8 cellular contexts compared by ENCODE assay signal in the genomic region with DNA sequence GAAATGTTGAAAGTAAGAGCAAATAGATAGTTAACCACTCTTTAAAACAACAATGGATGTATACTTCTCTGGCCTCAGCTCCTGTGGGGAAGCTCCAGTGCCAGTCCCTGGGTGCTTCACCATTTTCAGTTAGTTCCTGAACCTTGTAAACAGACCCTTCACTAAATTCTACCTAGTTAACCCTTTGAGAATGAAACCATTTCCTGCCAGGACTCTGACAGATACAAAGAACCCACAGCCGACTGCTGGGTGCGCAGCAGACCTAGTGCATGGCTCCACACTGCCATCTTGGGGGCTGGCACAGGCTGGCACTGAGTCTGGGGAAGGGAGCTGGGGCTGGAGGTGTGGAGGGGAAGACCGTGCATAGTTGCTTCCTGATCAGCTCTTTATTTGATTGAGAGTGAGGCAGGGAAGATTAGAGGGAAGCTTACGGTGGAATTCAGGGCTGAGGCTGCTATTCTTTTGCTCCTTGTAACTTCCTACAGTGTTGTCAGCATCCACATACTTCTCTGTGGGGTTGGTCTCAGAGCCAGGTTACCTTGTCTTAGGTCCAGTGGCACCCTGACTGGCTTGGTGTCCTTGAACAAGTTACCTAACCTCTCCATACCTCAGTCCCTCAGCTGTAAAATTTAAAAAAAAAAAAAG.
A peak's percentile ranks its signal among the peaks of the same experiment; 100 is the strongest.
DNase-seq lines count a peak whose midpoint lies in the region; ATAC-seq, FAIRE-seq and TF ChIP-seq lines count a peak whose summit lies in the region.
"Not testable (repeated sequence)": the region's sequence is repeated elsewhere in the genome, so short reads cannot be mapped to it uniquely, and the experiment has no call there.

No MANE protein-coding gene starts in this region.

- 46% methylated on average over 2 of the region's 4 CpGs; no CpG with 5 or more reads in 1 of the 2 experiments for WGBS in H1 (ENCODE audit: extremely low coverage in 1 of 2, insufficient coverage in 1 of 2, insufficient read length in 1 of 2, insufficient replicate concordance in 2 of 2, low coverage in 1 of 2, low lambda C conversion rate in 2 of 2, missing lambda C conversion rate in 1 of 2), 2 experiments
- WGBS in liver: 4% methylated on average over 4 of the region's 4 CpGs
- WGBS in psoas muscle, 3 donors: 7 to 12% (median 11%) methylated on average over 3 to 4 of the region's 4 CpGs

- H3K4me1 Mint-ChIP-seq in activated CD4-positive, alpha-beta memory T cell treated with anti-CD3 and anti-CD28 coated beads for 36 hours (ENCODE audit: low read depth); activated naive CD4-positive, alpha-beta T cell treated with anti-CD3 and anti-CD28 coated beads, Interleukin-2, amount 10 ng/mL, durations not matched to agents 7 days and 5 days; type B pancreatic cell (ENCODE audit: unreplicated experiment): not testable (repeated sequence)

- H3K14ac ChIP-seq in H1 (ENCODE audit: insufficient read length): not testable (repeated sequence)

- not testable (repeated sequence) for H3K4me2 ChIP-seq in DND-41 (ENCODE audit: insufficient read depth, low read length); OCI-LY1 (ENCODE audit: low read length); H1 (ENCODE audit: insufficient read depth in 1 of 2, low read depth in 2 of 2, low read length in 2 of 2)

- not testable (repeated sequence) for H3K36me3 ChIP-seq in DND-41 (ENCODE audit: insufficient read depth, low read length); OCI-LY1 (ENCODE audit: insufficient read depth, low read length); H1 (ENCODE audit: control insufficient read depth in 2 of 4, insufficient read depth in 4 of 4, low read length in 3 of 4); liver (ENCODE audit: control insufficient read depth in 4 of 4, insufficient read depth in 3 of 4, low read depth in 1 of 4, low read length in 3 of 4); psoas muscle (ENCODE audit: insufficient read depth in 1 of 2, low read depth in 1 of 2)

- not testable (repeated sequence) for H4K91ac ChIP-seq in H1 (replicated peaks; ENCODE audit: insufficient read length, low read length)

- intact Hi-C loops in activated CD4-positive, alpha-beta memory T cell treated with anti-CD3 and anti-CD28 coated beads for 36 hours (cut with micrococcal nuclease): not testable (repeated sequence)
- intact Hi-C loops in psoas muscle (cut with DNase I): loop anchor here in 1 of 2 donors (10.0 kb wide), 1 partner anchor 93 kb away; no protein-coding TSS in a partner anchor

- not testable (repeated sequence) for H2BK20ac ChIP-seq in H1 (ENCODE audit: low read length)

- TF ChIP-seq POLR2A in H1 (IDR thresholded peaks at IDR 0.05; ENCODE audit: control extremely low read depth in 1 of 2, low read depth in 2 of 2, low read length in 2 of 2): not testable (repeated sequence)

- H3K9ac ChIP-seq in DND-41 (ENCODE audit: low read depth, low read length); OCI-LY1 (ENCODE audit: low read length); H1 (replicated peaks in 1 of 4; ENCODE audit: extremely low read depth in 1 of 4, low read depth in 3 of 4, low read length in 3 of 4); liver (ENCODE audit: low read depth in 1 of 2, low read length in 2 of 2): not testable (repeated sequence)

- H3K27me3 ChIP-seq in DND-41 (ENCODE audit: insufficient read depth, low read length, poor library complexity); OCI-LY1 (ENCODE audit: insufficient read depth, low read length); H1 (replicated peaks in 1 of 4; ENCODE audit: control insufficient read depth in 3 of 4, extremely low read depth in 1 of 4, insufficient read depth in 3 of 4, low read length in 3 of 4); liver (ENCODE audit: control insufficient read depth in 4 of 4, insufficient read depth in 4 of 4, low read length in 3 of 4); psoas muscle (ENCODE audit: insufficient read depth in 3 of 3, low read length in 2 of 3): not testable (repeated sequence)

- H3K79me1 ChIP-seq in H1 (ENCODE audit: low read depth, low read length): not testable (repeated sequence)

- not testable (repeated sequence) for H2AFZ ChIP-seq in DND-41 (ENCODE audit: low read depth, low read length); OCI-LY1 (ENCODE audit: low read length); H1 (ENCODE audit: low read length)

- not testable (repeated sequence) for H2BK120ac ChIP-seq in H1 (replicated peaks; ENCODE audit: low read depth, low read length)

- not testable (repeated sequence) for H3F3A ChIP-seq in OCI-LY1 (ENCODE audit: insufficient read depth, low read length)

- CTCF ChIA-PET in activated CD4-positive, alpha-beta memory T cell treated with anti-CD3 and anti-CD28 coated beads for 36 hours (lab: Charles Lee): interaction anchor here (1.1 to 2.1 kb wide), 3 partner anchors 97 to 210 kb away, joined by 3 to 9 read pairs (median 5); no protein-coding TSS in a partner anchor
- CTCF ChIA-PET in activated naive CD4-positive, alpha-beta T cell treated with anti-CD3 and anti-CD28 coated beads, Interleukin-2, amount 10 ng/mL, durations not matched to agents 7 days and 5 days (lab: Charles Lee): not testable (repeated sequence)
- CTCF ChIA-PET in H1 (lab: Charles Lee; ENCODE audit: partially characterized antibody): interaction anchor here (1.2 to 1.8 kb wide), 2 partner anchors 70 to 97 kb away, joined by 3 to 4 read pairs; no protein-coding TSS in a partner anchor

- not testable (repeated sequence) for FAIRE-seq in H1 (lab: Jason Lieb, UNC)

- H3K79me2 ChIP-seq in DND-41 (ENCODE audit: insufficient read depth, low read length); OCI-LY1 (ENCODE audit: insufficient read depth, low read length); H1 (ENCODE audit: control insufficient read depth in 1 of 2, insufficient read depth in 2 of 2, low read length in 2 of 2): not testable (repeated sequence)

- H3K27me3 Mint-ChIP-seq in activated CD4-positive, alpha-beta memory T cell treated with anti-CD3 and anti-CD28 coated beads for 36 hours; activated naive CD4-positive, alpha-beta T cell treated with anti-CD3 and anti-CD28 coated beads, Interleukin-2, amount 10 ng/mL, durations not matched to agents 7 days and 5 days; type B pancreatic cell: not testable (repeated sequence)

- H3K4me3 Mint-ChIP-seq in activated CD4-positive, alpha-beta memory T cell treated with anti-CD3 and anti-CD28 coated beads for 36 hours; activated naive CD4-positive, alpha-beta T cell treated with anti-CD3 and anti-CD28 coated beads, Interleukin-2, amount 10 ng/mL, durations not matched to agents 7 days and 5 days; type B pancreatic cell: not testable (repeated sequence)

- not testable (repeated sequence) for H3K9me3 Mint-ChIP-seq in activated CD4-positive, alpha-beta memory T cell treated with anti-CD3 and anti-CD28 coated beads for 36 hours; activated naive CD4-positive, alpha-beta T cell treated with anti-CD3 and anti-CD28 coated beads, Interleukin-2, amount 10 ng/mL, durations not matched to agents 7 days and 5 days; type B pancreatic cell

- not testable (repeated sequence) for TF ChIP-seq EP300 in H1 (IDR thresholded peaks at IDR 0.05; ENCODE audit: borderline replicate concordance in 1 of 2, low read depth in 2 of 2, low read length in 2 of 2)

- not testable (repeated sequence) for H2BK15ac ChIP-seq in H1 (ENCODE audit: low read length)

- H3K18ac ChIP-seq in H1 (ENCODE audit: extremely low read depth, low read length): not testable (repeated sequence)

- not testable (repeated sequence) for H3K23me2 ChIP-seq in H1 (ENCODE audit: low read depth, low read length)

- not testable (repeated sequence) for H3K4me1 ChIP-seq in DND-41 (ENCODE audit: insufficient read depth, low read length); OCI-LY1 (ENCODE audit: insufficient read depth, low read length, severe bottlenecking); H1 (replicated peaks in 1 of 4; ENCODE audit: control insufficient read depth in 3 of 4, insufficient read depth in 4 of 4, low read length in 3 of 4); liver (ENCODE audit: control insufficient read depth in 4 of 4, insufficient read depth in 4 of 4, low read length in 3 of 4); psoas muscle

- DNase-seq in DND-41: peak; percentile 56
- DNase-seq in activated CD4-positive, alpha-beta memory T cell treated with anti-CD3 and anti-CD28 coated beads for 36 hours: peak; percentile 51
- DNase-seq in activated naive CD4-positive, alpha-beta T cell treated with anti-CD3 and anti-CD28 coated beads, Interleukin-2, amount 10 ng/mL, durations not matched to agents 7 days and 5 days: peak; percentile 37
- not testable (repeated sequence) for DNase-seq in H1 (ENCODE audit: low read depth in 1 of 2, low spot score in 2 of 2); psoas muscle; type B pancreatic cell (ENCODE audit: extremely low spot score, unreplicated experiment)

- not testable (repeated sequence) for H4K5ac ChIP-seq in H1 (ENCODE audit: insufficient read length, low read depth, low read length)

- TF ChIP-seq CTCF in DND-41 (IDR thresholded peaks at IDR 0.05; ENCODE audit: borderline replicate concordance, extremely low read depth, low read length, poor library complexity, severe bottlenecking) (peak; percentile 46), OCI-LY1 (IDR thresholded peaks at IDR 0.05; ENCODE audit: low read length) (0 out of 2 replicates have a peak, but pooled peaks have one; percentile 17), H1 (IDR thresholded peaks at IDR 0.05; ENCODE audit: control extremely low read depth in 1 of 3, insufficient read depth in 1 of 3, low read depth in 1 of 3, low read length in 3 of 3) (peak in 1 of 3 experiments; percentile 25; a peak in 1 of 4 replicates), psoas muscle (IDR thresholded peaks at IDR 0.05) (peak; percentile 40), type B pancreatic cell (conservative IDR thresholded peaks at IDR 0.05) (peak; percentile 20)
- TF ChIP-seq CTCF in liver (IDR thresholded peaks at IDR 0.05; ENCODE audit: low read depth, low read length, missing input control): not testable (repeated sequence)

- POLR2A ChIA-PET in activated CD4-positive, alpha-beta memory T cell treated with anti-CD3 and anti-CD28 coated beads for 36 hours (lab: Charles Lee): interaction anchor here (1.1 kb wide), 1 partner anchor 62 kb away, joined by 3 read pairs; no protein-coding TSS in a partner anchor
- POLR2A ChIA-PET in H1 (lab: Charles Lee; ENCODE audit: partially characterized antibody): not testable (repeated sequence)

- not testable (repeated sequence) for H4K8ac ChIP-seq in H1 (ENCODE audit: extremely low read depth, insufficient read depth, low read length)

- H3K23ac ChIP-seq in H1 (ENCODE audit: insufficient read length): not testable (repeated sequence)

- not testable (repeated sequence) for ATAC-seq in DND-41 (ENCODE audit: insufficient read depth, low read depth); psoas muscle

- peak; percentile 23 to 26; a peak in 2 of 4 replicates for TF ChIP-seq RAD21 in H1 (IDR thresholded peaks at IDR 0.05 in 1 of 2, conservative IDR thresholded peaks at IDR 0.05 in 1 of 2; ENCODE audit: low read depth in 2 of 2, low read length in 2 of 2)
- TF ChIP-seq RAD21 in liver (IDR thresholded peaks at IDR 0.05): peak; percentile 61 to 69

- H3K4ac ChIP-seq in H1 (replicated peaks; ENCODE audit: insufficient read length, low read depth, low read length): not testable (repeated sequence)

- H3K27ac Mint-ChIP-seq in activated CD4-positive, alpha-beta memory T cell treated with anti-CD3 and anti-CD28 coated beads for 36 hours; activated naive CD4-positive, alpha-beta T cell treated with anti-CD3 and anti-CD28 coated beads, Interleukin-2, amount 10 ng/mL, durations not matched to agents 7 days and 5 days; type B pancreatic cell: not testable (repeated sequence)

- not testable (repeated sequence) for H3K9me2 ChIP-seq in OCI-LY1 (ENCODE audit: low read depth, low read length)

- H2BK5ac ChIP-seq in H1 (ENCODE audit: low read depth, low read length): not testable (repeated sequence)

- not testable (repeated sequence) for H3K4me3 ChIP-seq in DND-41 (ENCODE audit: low read depth in 1 of 2, low read length in 2 of 2); OCI-LY1 (ENCODE audit: low read depth, low read length, poor library complexity, severe bottlenecking); H1 (ENCODE audit: extremely low read depth in 1 of 4, insufficient read depth in 2 of 4, low read depth in 3 of 4, low read length in 4 of 4); liver (ENCODE audit: low read depth in 1 of 3, low read length in 3 of 3); psoas muscle

- H3K9me3 ChIP-seq in DND-41 (ENCODE audit: insufficient read depth, low read length, severe bottlenecking); OCI-LY1 (ENCODE audit: low read length); H1 (ENCODE audit: insufficient read depth in 2 of 2, low read depth in 1 of 2, low read length in 1 of 2); liver (ENCODE audit: control insufficient read depth in 4 of 4, low read length in 3 of 4); psoas muscle: not testable (repeated sequence)

- H4K20me1 ChIP-seq in DND-41 (ENCODE audit: insufficient read depth, low read length); OCI-LY1 (ENCODE audit: insufficient read depth, low read length); H1 (replicated peaks in 1 of 2; ENCODE audit: control insufficient read depth in 1 of 2, insufficient read depth in 2 of 2, low read length in 2 of 2): not testable (repeated sequence)

- not testable (repeated sequence) for H2AK5ac ChIP-seq in H1 (ENCODE audit: low read depth, low read length)

- H3K27ac ChIP-seq in DND-41 (ENCODE audit: low read length); OCI-LY1 (ENCODE audit: low read depth, low read length, poor library complexity, severe bottlenecking); H1 (ENCODE audit: low read depth, low read length); liver (ENCODE audit: low read depth in 1 of 2, low read length in 2 of 2); psoas muscle: not testable (repeated sequence)

- not testable (repeated sequence) for H2BK12ac ChIP-seq in H1 (ENCODE audit: low read depth, low read length)

- H3K36me3 Mint-ChIP-seq in activated CD4-positive, alpha-beta memory T cell treated with anti-CD3 and anti-CD28 coated beads for 36 hours; activated naive CD4-positive, alpha-beta T cell treated with anti-CD3 and anti-CD28 coated beads, Interleukin-2, amount 10 ng/mL, durations not matched to agents 7 days and 5 days; type B pancreatic cell: not testable (repeated sequence)

- H3K56ac ChIP-seq in H1 (replicated peaks; ENCODE audit: insufficient read length, low read depth, low read length): not testable (repeated sequence)
